9 cellular contexts compared by ENCODE assay signal in the genomic region with DNA sequence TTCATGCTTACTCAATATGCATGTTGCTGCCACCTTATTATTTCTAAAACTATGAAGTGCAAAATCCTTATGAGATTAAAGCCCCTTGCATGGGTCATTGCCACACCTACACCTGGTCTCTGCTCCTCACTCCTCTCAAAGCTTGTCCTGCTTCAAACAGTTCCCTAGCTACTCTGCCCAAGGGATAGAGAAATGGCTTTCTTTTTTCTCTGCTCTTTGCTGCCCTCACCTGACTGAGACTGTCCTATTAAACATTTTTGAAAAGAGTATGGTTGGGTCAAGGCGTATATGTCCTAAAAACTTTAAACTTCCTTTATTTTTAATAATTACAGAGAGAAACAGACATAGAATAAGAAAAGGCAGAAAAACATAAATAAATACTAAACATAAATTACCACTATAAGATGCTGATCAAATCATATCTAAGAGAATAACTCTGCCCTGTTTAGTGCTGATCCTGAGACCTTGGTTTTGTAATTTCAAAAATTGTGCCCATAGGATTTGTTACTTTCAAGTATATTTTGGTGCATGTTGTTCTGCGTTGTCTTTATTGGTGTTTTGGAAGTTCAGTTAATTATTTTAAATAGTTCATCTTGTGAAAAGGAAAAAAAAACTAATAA.
DNase-seq lines count a peak whose midpoint lies in the region; ATAC-seq and TF ChIP-seq lines count a peak whose summit lies in the region.
"Had no signal": no experiment of that assay in that cellular context is flagged by ENCODE, and none has a peak within 500 bp of the region (broad histone marks: within the 10 kb centered on the region; RNA-seq: fewer than 3 reads in every experiment).

No MANE protein-coding gene starts in this region.

- no peak overlapping the region for H3K27ac ChIP-seq in testis

- H3K36me3 Mint-ChIP-seq in T-cell (no peaks in the 10 kb centered on the region), CD14-positive monocyte (no peaks in the 10 kb centered on the region), immature natural killer cell (no peaks in the 10 kb centered on the region)

- POLR2A ChIA-PET in T-cell (lab: Charles Lee) = no interaction called here

- H3K27ac Mint-ChIP-seq in T-cell (no peak overlapping the region), CD14-positive monocyte (no peak overlapping the region), immature natural killer cell (no peak overlapping the region)

- ATAC-seq in T-cell (replicated peaks in 1 of 4) = no peak

- H3K27me3 Mint-ChIP-seq in T-cell (no peaks in the 10 kb centered on the region), CD14-positive monocyte (ENCODE audit: low read depth in 3 of 3) (peaks cover 0 to 2% (median 0%) of the 10 kb centered on the region in 3 donors), immature natural killer cell (ENCODE audit: low read depth in 3 of 3) (peaks cover 0 to 2% (median 0%) of the 10 kb centered on the region in 3 donors)

- H3K4me3 Mint-ChIP-seq in T-cell = no peak overlapping the region
- no peak overlapping the region for H3K4me3 Mint-ChIP-seq in CD14-positive monocyte
- no peak overlapping the region for H3K4me3 Mint-ChIP-seq in immature natural killer cell

- H3K9me3 ChIP-seq in testis = no peaks in the 10 kb centered on the region

- no peak for TF ChIP-seq POLR2A in testis (IDR thresholded peaks at IDR 0.05)

- H3K9me3 Mint-ChIP-seq in T-cell = peaks cover 11 to 23% (median 21%) of the 10 kb centered on the region in 3 donors
- H3K9me3 Mint-ChIP-seq in CD14-positive monocyte = peaks cover 0 to 5% (median 0%) of the 10 kb centered on the region in 7 donors
- H3K9me3 Mint-ChIP-seq in immature natural killer cell = peaks cover 9 to 53% (median 29%) of the 10 kb centered on the region in 6 donors

- H3K36me3 ChIP-seq in testis (ENCODE audit: low read depth, missing control alignments) = no peaks in the 10 kb centered on the region

- TF ChIP-seq CTCF in testis (IDR thresholded peaks at IDR 0.05) (no peak), CD14-positive monocyte (IDR thresholded peaks at IDR 0.05) (no peak)

- H3K4me1 ChIP-seq in testis = no peaks in the 10 kb centered on the region

- WGBS in testis, 2 donors = 61% methylated on average over 2 of the region's 2 CpGs

- H3K4me1 Mint-ChIP-seq in T-cell = no peaks in the 10 kb centered on the region
- no peaks in the 10 kb centered on the region for H3K4me1 Mint-ChIP-seq in CD14-positive monocyte
- no peaks in the 10 kb centered on the region for H3K4me1 Mint-ChIP-seq in immature natural killer cell

- H3K27me3 ChIP-seq in testis = no peaks in the 10 kb centered on the region

- CTCF ChIA-PET in T-cell (lab: Charles Lee) = no interaction called here

- no peak overlapping the region for H3K4me3 ChIP-seq in testis

- intact Hi-C loops in testis (cut with DNase I; ENCODE audit: low total_unique reads) = no loop called here
- intact Hi-C loops in CD14-positive monocyte (cut with micrococcal nuclease) = no loop called here

- peak; percentile 8 for DNase-seq in SIG-M5 treated with dmso at 0.1 percent for 504 hours (lab: John Stamatoyannopoulos, UW; ENCODE audit: unreplicated experiment)
- no peak for DNase-seq in SIG-M5 (lab: John Stamatoyannopoulos, UW)
- peak; percentile 59 for DNase-seq in OCI-M1 (lab: John Stamatoyannopoulos, UW)
- DNase-seq in fibroblast of peridontal ligament (ENCODE audit: extremely low read depth) = peak; percentile 42
- peak; percentile 20 for DNase-seq in testis
- DNase-seq in T-cell = no peak
- DNase-seq in CD14-positive monocyte (ENCODE audit: low spot score) = no peak
- DNase-seq in immature natural killer cell = no peak
- DNase-seq: effector CD8-positive, alpha-beta T cell had no signal

Comparison
In these comparisons a context has a peak if more than half of its experiments do, and no peak if none do; other contexts are left out.
1. DNase-seq: peak in SIG-M5 treated with dmso at 0.1 percent for 504 hours (single experiment), OCI-M1 (single experiment), fibroblast of peridontal ligament (single experiment) and testis (single experiment); none in SIG-M5 (single experiment), T-cell (0 of 34), CD14-positive monocyte (single experiment) and immature natural killer cell (0 of 3).